Comparison of ENCODE assay signal across 17 cellular contexts in genomic region chr3:170531054-170531453, GRCh38. TPM values are rescaled to one million over a fixed set of nuclear protein-coding genes. Genes with fewer than 3 reads are reported as not detected.
DNase-seq lines count a peak whose midpoint lies in the region; TF ChIP-seq lines count a peak whose summit lies in the region.
"Had no signal": no experiment of that assay in that cellular context is flagged by ENCODE, and none has a peak within 500 bp of the region (broad histone marks: within the 10 kb centered on the region; RNA-seq: fewer than 3 reads in every experiment).

No MANE protein-coding gene starts in this region.

- H2AFZ ChIP-seq in ACC112 (ENCODE audit: low read length, unreplicated experiment), result peak overlapping the region; percentile 41

- TF ChIP-seq CTCF in dorsolateral prefrontal cortex (IDR thresholded peaks at IDR 0.05 in 54 of 56, conservative IDR thresholded peaks at IDR 0.05 in 2 of 56; ENCODE audit: low read depth in 1 of 56, partially characterized antibody in 56 of 56), result no peak
- TF ChIP-seq CTCF in right atrium auricular region (IDR thresholded peaks at IDR 0.05), result no peak

- H3K27me3 ChIP-seq in ACC112 (ENCODE audit: insufficient read depth, low read length), result no peaks in the 10 kb centered on the region
- no peaks in the 10 kb centered on the region for H3K27me3 ChIP-seq in adipocyte (replicated peaks; ENCODE audit: control insufficient read depth, insufficient read depth, low read length)
- H3K27me3 ChIP-seq in dorsolateral prefrontal cortex, result no peaks in the 10 kb centered on the region
- H3K27me3 ChIP-seq in effector memory CD4-positive, alpha-beta T cell (replicated peaks; ENCODE audit: control insufficient read depth, insufficient read depth, low read length, poor library complexity, severe bottlenecking), result no peaks in the 10 kb centered on the region
- no peaks in the 10 kb centered on the region for H3K27me3 ChIP-seq in right atrium auricular region

- no peak for DNase-seq in adipocyte (ENCODE audit: low read depth)
- DNase-seq in dorsolateral prefrontal cortex, result no peak
- DNase-seq in substantia nigra (lab: John Stamatoyannopoulos, UW), result no peak
- DNase-seq in effector memory CD4-positive, alpha-beta T cell, result no peak
- DNase-seq in SKM-1 treated with dmso at 0.1 percent for 144 hours (lab: John Stamatoyannopoulos, UW; ENCODE audit: unreplicated experiment), result no peak
- no peak for DNase-seq in right atrium auricular region (ENCODE audit: low spot score)
- DNase-seq: Calu3; CD4-positive, alpha-beta T cell; DMS 273 treated with DMSO at 0.1 percent for 48 hours; EL; GDM1; H7 had no signal

- no peaks in the 10 kb centered on the region for H3K79me2 ChIP-seq in ACC112 (ENCODE audit: control insufficient read depth, insufficient read depth, low read length, unreplicated experiment)

- H3K36me3 ChIP-seq in ACC112 (ENCODE audit: insufficient read depth, low read length) (no peaks in the 10 kb centered on the region), adipocyte (ENCODE audit: control insufficient read depth, insufficient read depth, low read length, severe bottlenecking) (no peaks in the 10 kb centered on the region), right atrium auricular region (no peaks in the 10 kb centered on the region)
- H3K36me3 ChIP-seq in effector memory CD4-positive, alpha-beta T cell (ENCODE audit: control insufficient read depth, insufficient read depth, low read length), result no peaks in the 10 kb centered on the region

- H3K9me3 ChIP-seq in adipocyte (ENCODE audit: control insufficient read depth, low read length) (no peaks in the 10 kb centered on the region), right atrium auricular region (no peaks in the 10 kb centered on the region)
- no peaks in the 10 kb centered on the region for H3K9me3 ChIP-seq in effector memory CD4-positive, alpha-beta T cell (ENCODE audit: control insufficient read depth, low read length)

- intact Hi-C loops in dorsolateral prefrontal cortex (cut with DNase I), result no loop called here

- no peak overlapping the region for H3K4me3 ChIP-seq in ACC112 (ENCODE audit: low read depth, low read length)
- H3K4me3 ChIP-seq in adipocyte (ENCODE audit: low read length), result peak overlapping the region; percentile 25
- no peak overlapping the region for H3K4me3 ChIP-seq in dorsolateral prefrontal cortex
- H3K4me3 ChIP-seq in effector memory CD4-positive, alpha-beta T cell (ENCODE audit: insufficient read depth, low read depth, low read length, poor library complexity, severe bottlenecking), result no peak overlapping the region
- no peak overlapping the region for H3K4me3 ChIP-seq in right atrium auricular region
- H3K4me3 ChIP-seq: GM23338 had no signal

- peak overlapping the region; percentile 55 for H3K9ac ChIP-seq in adipocyte (ENCODE audit: low read length)

- H3K4me1 ChIP-seq in ACC112 (ENCODE audit: control insufficient read depth, insufficient read depth, low read length, unreplicated experiment), result peaks cover 13% of the 10 kb centered on the region
- peaks cover 17% of the 10 kb centered on the region for H3K4me1 ChIP-seq in adipocyte (ENCODE audit: control insufficient read depth, insufficient read depth, low read length)
- no peaks in the 10 kb centered on the region for H3K4me1 ChIP-seq in effector memory CD4-positive, alpha-beta T cell (ENCODE audit: control insufficient read depth, insufficient read depth, low read length, poor library complexity, severe bottlenecking)
- no peaks in the 10 kb centered on the region for H3K4me1 ChIP-seq in right atrium auricular region

- no peak overlapping the region for H3K27ac ChIP-seq in ACC112 (ENCODE audit: low read depth, low read length)
- H3K27ac ChIP-seq in dorsolateral prefrontal cortex, result peak overlapping the region in 43 of 59 donors; percentile 5 to 78 (median 54)
- H3K27ac ChIP-seq in substantia nigra (ENCODE audit: low read depth, low read length, poor library complexity, severe bottlenecking), result peak overlapping the region; percentile 65
- H3K27ac ChIP-seq in effector memory CD4-positive, alpha-beta T cell (ENCODE audit: insufficient read depth, low read length, poor library complexity, severe bottlenecking), result no peak overlapping the region
- no peak overlapping the region for H3K27ac ChIP-seq in right atrium auricular region
- H3K27ac ChIP-seq: HL-60 had no signal

RNA-seq across cellular contexts. Expression of gene SLC7A14, which starts 54.8 kb away (rescaled TPM):
- total RNA-seq in dorsolateral prefrontal cortex (10 to 100 TPM in 119 of 120 experiments, 1 to 10 TPM in 1; 9.7 to 52.5 (median 32.6) TPM), right atrium auricular region (not detected)
- total RNA-seq: A172; B cell; Calu3; CD4-positive, alpha-beta T cell had no signal

Comparison
In these comparisons a context has a peak if more than half of its experiments do, and no peak if none do; other contexts are left out.
1. H3K27ac ChIP-seq: peak in dorsolateral prefrontal cortex (43 of 59) and substantia nigra (single experiment); none in ACC112 (single experiment), effector memory CD4-positive, alpha-beta T cell (single experiment) and right atrium auricular region (0 of 2).
2. RNA of gene SLC7A14, which starts 54.8 kb away (total RNA-seq): 9.7 to 52.5 TPM in dorsolateral prefrontal cortex; not detected in right atrium auricular region; every median in the first group is over 10 times any median in the second.